Comparison of ENCODE assay signal across 1 cellular context in genomic region chr2:161172901-161173540, GRCh38.
TF ChIP-seq lines count a peak whose summit lies in the region.

No MANE protein-coding gene starts in this region.

TF ChIP-seq in GM12878, 131 proteins besides CTCF, POLR2A, EP300 and RAD21 (continued from another document):
- TF ChIP-seq ATF2 (IDR thresholded peaks at IDR 0.05; ENCODE audit: low read length) (peak; percentile 52), MTA3 (IDR thresholded peaks at IDR 0.05; ENCODE audit: borderline replicate concordance, low read length) (0 out of 2 replicates have a peak, but pooled peaks have one; percentile 37), RUNX3 (IDR thresholded peaks at IDR 0.05; ENCODE audit: low read length) (peak; percentile 51), IRF4 (IDR thresholded peaks at IDR 0.05; ENCODE audit: low read depth, low read length) (peak; percentile 91), NFIC (IDR thresholded peaks at IDR 0.05; ENCODE audit: low read depth, low read length) (peak; percentile 63; the same call in 1 of the 2 replicates), JUNB (IDR thresholded peaks at IDR 0.05) (peak; percentile 92), PAX5 (IDR thresholded peaks at IDR 0.05; ENCODE audit: borderline replicate concordance, low read depth, low read length) (0 out of 2 replicates have a peak, but pooled peaks have one; percentile 26), CHD4 (IDR thresholded peaks at IDR 0.05) (no peak), ZNF592 (IDR thresholded peaks at IDR 0.05) (no peak), POU2F2 (IDR thresholded peaks at IDR 0.05; ENCODE audit: borderline replicate concordance, low read depth, low read length) (peak; percentile 69; the same call in 1 of the 3 replicates), ZNF217 (IDR thresholded peaks at IDR 0.05) (peak; percentile 84), BCL11A (IDR thresholded peaks at IDR 0.05; ENCODE audit: low read depth, low read length) (peak; percentile 67; the same call in 1 of the 2 replicates), BHLHE40 (IDR thresholded peaks at IDR 0.05; ENCODE audit: borderline replicate concordance in 1 of 2, low read depth in 2 of 2, low read length in 1 of 2) (peak in 1 of 2 experiments; percentile 13; a peak in 1 of 4 replicates), FOXM1 (IDR thresholded peaks at IDR 0.05; ENCODE audit: low read depth, low read length) (peak; percentile 46; the same call in 1 of the 2 replicates), ZNF24 (IDR thresholded peaks at IDR 0.05) (peak; percentile 34; the same call in 1 of the 2 replicates), SP1 (IDR thresholded peaks at IDR 0.05; ENCODE audit: low read depth, low read length) (no peak)
- TF ChIP-seq, protein P1, sequence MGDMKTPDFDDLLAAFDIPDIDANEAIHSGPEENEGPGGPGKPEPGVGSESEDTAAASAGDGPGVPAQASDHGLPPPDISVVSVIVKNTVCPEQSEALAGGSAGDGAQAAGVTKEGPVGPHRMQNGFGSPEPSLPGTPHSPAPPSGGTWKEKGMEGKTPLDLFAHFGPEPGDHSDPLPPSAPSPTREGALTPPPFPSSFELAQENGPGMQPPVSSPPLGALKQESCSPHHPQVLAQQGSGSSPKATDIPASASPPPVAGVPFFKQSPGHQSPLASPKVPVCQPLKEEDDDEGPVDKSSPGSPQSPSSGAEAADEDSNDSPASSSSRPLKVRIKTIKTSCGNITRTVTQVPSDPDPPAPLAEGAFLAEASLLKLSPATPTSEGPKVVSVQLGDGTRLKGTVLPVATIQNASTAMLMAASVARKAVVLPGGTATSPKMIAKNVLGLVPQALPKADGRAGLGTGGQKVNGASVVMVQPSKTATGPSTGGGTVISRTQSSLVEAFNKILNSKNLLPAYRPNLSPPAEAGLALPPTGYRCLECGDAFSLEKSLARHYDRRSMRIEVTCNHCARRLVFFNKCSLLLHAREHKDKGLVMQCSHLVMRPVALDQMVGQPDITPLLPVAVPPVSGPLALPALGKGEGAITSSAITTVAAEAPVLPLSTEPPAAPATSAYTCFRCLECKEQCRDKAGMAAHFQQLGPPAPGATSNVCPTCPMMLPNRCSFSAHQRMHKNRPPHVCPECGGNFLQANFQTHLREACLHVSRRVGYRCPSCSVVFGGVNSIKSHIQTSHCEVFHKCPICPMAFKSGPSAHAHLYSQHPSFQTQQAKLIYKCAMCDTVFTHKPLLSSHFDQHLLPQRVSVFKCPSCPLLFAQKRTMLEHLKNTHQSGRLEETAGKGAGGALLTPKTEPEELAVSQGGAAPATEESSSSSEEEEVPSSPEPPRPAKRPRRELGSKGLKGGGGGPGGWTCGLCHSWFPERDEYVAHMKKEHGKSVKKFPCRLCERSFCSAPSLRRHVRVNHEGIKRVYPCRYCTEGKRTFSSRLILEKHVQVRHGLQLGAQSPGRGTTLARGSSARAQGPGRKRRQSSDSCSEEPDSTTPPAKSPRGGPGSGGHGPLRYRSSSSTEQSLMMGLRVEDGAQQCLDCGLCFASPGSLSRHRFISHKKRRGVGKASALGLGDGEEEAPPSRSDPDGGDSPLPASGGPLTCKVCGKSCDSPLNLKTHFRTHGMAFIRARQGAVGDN (IDR thresholded peaks at IDR 0.05) = 0 out of 2 replicates have a peak, but pooled peaks have one; percentile 30
